ENCODE assay signal across 16 cellular contexts in the genomic region with DNA sequence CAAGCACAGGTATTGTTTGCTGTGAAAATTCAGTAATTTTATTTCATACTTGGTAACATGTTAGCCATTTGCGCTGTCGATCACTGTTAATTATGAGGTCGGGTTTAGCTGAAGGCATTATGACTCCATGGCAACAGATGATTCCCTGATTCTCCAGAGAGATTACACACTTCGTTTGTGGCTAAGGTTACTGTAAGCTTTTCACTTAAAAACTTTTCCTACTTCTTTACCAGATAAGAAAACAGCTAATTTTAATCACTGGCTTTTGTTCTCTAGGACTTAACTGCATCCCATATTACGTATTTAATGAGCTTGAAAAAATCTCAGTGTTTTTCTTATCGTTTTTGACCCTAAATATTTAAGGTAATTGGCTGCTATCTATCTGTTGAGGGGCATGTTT. TPM values are rescaled to one million over a fixed set of nuclear protein-coding genes. Genes with fewer than 3 reads are reported as not detected.
DNase-seq lines count a peak whose midpoint lies in the region; ATAC-seq, FAIRE-seq and TF ChIP-seq lines count a peak whose summit lies in the region.
"Had no signal": no experiment of that assay in that cellular context is flagged by ENCODE, and none has a peak within 500 bp of the region (broad histone marks: within the 10 kb centered on the region; RNA-seq: fewer than 3 reads in every experiment).

No MANE protein-coding gene starts in this region.

- peaks cover 0 to 6% of the 10 kb centered on the region in 2 experiments; a peak in 2 of 5 replicates for H3K4me1 ChIP-seq in K562 (replicated peaks in 1 of 2; ENCODE audit: control insufficient read depth in 2 of 2, insufficient read depth in 2 of 2, low read length in 2 of 2)
- H3K4me1 ChIP-seq in ascending aorta, result peaks cover 10 to 21% of the 10 kb centered on the region in 2 donors
- H3K4me1 ChIP-seq: Caco-2 had no signal

- TF ChIP-seq POLR2A in K562 (conservative IDR thresholded peaks at IDR 0.05), result no peak

- peak overlapping the region; percentile 61 for H3K4me2 ChIP-seq in K562 (ENCODE audit: insufficient read depth, low read length)

- TF ChIP-seq RAD21 in K562 (CRISPR knock-in tag; conservative IDR thresholded peaks at IDR 0.05 in 1 of 2, IDR thresholded peaks at IDR 0.05 in 1 of 2), result no peak

- peaks cover 32% of the 10 kb centered on the region for H3K4me1 Mint-ChIP-seq in nephron

- 12% methylated on average over 6 of the region's 6 CpGs for WGBS in K562 (ENCODE audit: insufficient coverage, low coverage, missing lambda C conversion rate)

- no peaks in the 10 kb centered on the region for H4K20me1 ChIP-seq in K562 (replicated peaks; ENCODE audit: control insufficient read depth, insufficient read depth, low read length)

- H3K36me3 Mint-ChIP-seq in nephron (ENCODE audit: low read depth), result peaks cover 12% of the 10 kb centered on the region

- peaks cover 5% of the 10 kb centered on the region for H3K9me3 Mint-ChIP-seq in nephron
- H3K9me3 Mint-ChIP-seq: activated T-helper 17 cell treated with anti-CD3 and anti-CD28 coated beads, Interleukin-2, amount 50 U/mL, for 72 hours had no signal

- H3K27me3 ChIP-seq in K562 (ENCODE audit: control insufficient read depth in 2 of 2, insufficient read depth in 2 of 2, low read length in 2 of 2), result no peaks in the 10 kb centered on the region
- no peaks in the 10 kb centered on the region for H3K27me3 ChIP-seq in ascending aorta
- H3K27me3 ChIP-seq: stomach had no signal

- in situ Hi-C loops in K562 (cut with MboI), result no loop called here

- peak; percentile 7 for DNase-seq in EL
- DNase-seq in NCI-H1417 treated with DMSO at 0.1 percent for 48 hours (lab: John Stamatoyannopoulos, UW), result peak; percentile 14
- peak in 1 of 4 experiments; percentile 38 for DNase-seq in K562 (ENCODE audit: extremely low read depth in 1 of 4, low spot score in 3 of 4)
- DNase-seq in ascending aorta (ENCODE audit: low spot score in 2 of 2), result no peak
- DNase-seq in epidermal melanocyte (ENCODE audit: insufficient read length, low spot score), result no peak
- no peak for DNase-seq in T-helper 9 cell
- DNase-seq: activated CD4-positive, CD25-positive, alpha-beta regulatory T cell treated with anti-CD3 and anti-CD28 coated beads, Interleukin-2, amount 50 U/mL, for 72 hours; Caco-2; effector CD8-positive, alpha-beta T cell; hippocampal formation; KBM-7; NCI-H446; psoas muscle; stomach had no signal

- no peaks in the 10 kb centered on the region for H3K27me3 Mint-ChIP-seq in nephron (ENCODE audit: low read depth)
- H3K27me3 Mint-ChIP-seq: activated T-helper 17 cell treated with anti-CD3 and anti-CD28 coated beads, Interleukin-2, amount 50 U/mL, for 72 hours had no signal

- ATAC-seq in K562, result no peak
- ATAC-seq: activated T-helper 17 cell treated with anti-CD3 and anti-CD28 coated beads, Interleukin-2, amount 50 U/mL, for 72 hours; psoas muscle had no signal

- H3K27ac ChIP-seq in K562 (ENCODE audit: extremely low read depth, low read depth, low read length) (no peak overlapping the region), ascending aorta (no peak overlapping the region)
- H3K27ac ChIP-seq: psoas muscle, stomach had no signal

- BruUV-seq in K562 (replicated peaks; lab: Mats Ljungman, UMichigan), result no TSS peak

- H3K4me3 ChIP-seq in K562 (peak overlapping the region; percentile 93), ascending aorta (no peak overlapping the region)
- H3K4me3 ChIP-seq: psoas muscle, stomach had no signal

- H3K9ac ChIP-seq in K562 (ENCODE audit: insufficient read depth in 1 of 2, low read depth in 2 of 2, low read length in 2 of 2), result 0 out of 4 replicates have a peak overlapping the region, but pooled peaks of 1 of the 2 experiments have one; percentile 88

- H3K4me3 Mint-ChIP-seq in nephron, result peak overlapping the region; percentile 20 to 44 (median 28)
- H3K4me3 Mint-ChIP-seq: activated T-helper 17 cell treated with anti-CD3 and anti-CD28 coated beads, Interleukin-2, amount 50 U/mL, for 72 hours had no signal

- no peak overlapping the region for H2AFZ ChIP-seq in K562 (ENCODE audit: low read depth, low read length)

- FAIRE-seq in K562 (lab: Jason Lieb, UNC), result no peak

- H3K36me3 ChIP-seq in K562 (ENCODE audit: control insufficient read depth, insufficient read depth, low read length) (peaks cover 6% of the 10 kb centered on the region; the same call in 1 of the 3 replicates), ascending aorta (no peaks in the 10 kb centered on the region)
- H3K36me3 ChIP-seq: stomach had no signal

- H3K27ac Mint-ChIP-seq in nephron, result no peak overlapping the region
- H3K27ac Mint-ChIP-seq: activated T-helper 17 cell treated with anti-CD3 and anti-CD28 coated beads, Interleukin-2, amount 50 U/mL, for 72 hours had no signal

- CTCF ChIA-PET in K562 (lab: Yijun Ruan, JAX; ENCODE audit: low intra/inter-chr PET ratio), result no interaction called here

- H3K9me3 ChIP-seq in K562 (replicated peaks; ENCODE audit: control insufficient read depth, insufficient read depth, low read depth, low read length), result no peaks in the 10 kb centered on the region
- no peaks in the 10 kb centered on the region for H3K9me3 ChIP-seq in ascending aorta
- H3K9me3 ChIP-seq: Caco-2, psoas muscle, stomach had no signal

- TF ChIP-seq CTCF in K562 (IDR thresholded peaks at IDR 0.05 in 2 of 3, conservative IDR thresholded peaks at IDR 0.05 in 1 of 3; ENCODE audit: insufficient read depth in 2 of 3, low read depth in 1 of 3, low read length in 3 of 3), result no peak
- no peak for TF ChIP-seq CTCF in nephron (IDR thresholded peaks at IDR 0.05; ENCODE audit: unreplicated experiment in 3 of 3)
- no peak for TF ChIP-seq CTCF in ascending aorta (IDR thresholded peaks at IDR 0.05)

- peaks cover 93% of the 10 kb centered on the region for H3K79me2 ChIP-seq in K562 (ENCODE audit: control insufficient read depth, insufficient read depth, low read length)

- POLR2A ChIA-PET in K562 (lab: Yijun Ruan, JAX), result interaction anchor here (0.7 kb wide), 1 partner anchor 8 kb away, joined by 3 read pairs; no protein-coding TSS in a partner anchor

- no peak for TF ChIP-seq EP300 in K562 (IDR thresholded peaks at IDR 0.05; ENCODE audit: low read length)

- no peaks in the 10 kb centered on the region for H3K9me1 ChIP-seq in K562 (ENCODE audit: control insufficient read depth, insufficient read depth, low read length)

- intact Hi-C loops in K562 (cut with micrococcal nuclease), result loop anchor here (5.0 kb wide), 1 partner anchor 563 kb away; a partner anchor contains a TSS
- intact Hi-C loops in ascending aorta (cut with DNase I), result loop anchor here (5.0 to 10.0 kb wide), 2 partner anchors 264 to 1223 kb away; no protein-coding TSS in a partner anchor

TF ChIP-seq in K562, 482 proteins besides CTCF, POLR2A, EP300 and RAD21 (continues in another document):
- TF ChIP-seq SMC3 (conservative IDR thresholded peaks at IDR 0.05; ENCODE audit: insufficient read depth, low read depth, low read length) (no peak), XRCC3 (IDR thresholded peaks at IDR 0.05) (no peak), ATF1 (CRISPR knock-in tag; IDR thresholded peaks at IDR 0.05) (no peak), ATF1 (tag; IDR thresholded peaks at IDR 0.05) (peak; percentile 46), TAF15 (IDR thresholded peaks at IDR 0.05; ENCODE audit: low read depth, low read length) (no peak), ETS2 (tag; IDR thresholded peaks at IDR 0.05; ENCODE audit: borderline replicate concordance, poor library complexity, severe bottlenecking) (no peak), NR3C1 (CRISPR knock-in tag; IDR thresholded peaks at IDR 0.05) (no peak)

RNA-seq across cellular contexts. Expression of a gene that starts 2.1 kb away (rescaled TPM):
- 41.1 and 91.5 TPM in 2 replicates for total RNA-seq in K562 (2011; cell fraction: chromatin; rRNA removed; ENCODE audit: low replicate concordance)
- 24.2 and 24.3 TPM in 2 replicates for total RNA-seq in K562 (2011; cell fraction: nucleolus; rRNA removed)
- total RNA-seq in K562 (2011; cell fraction: nucleoplasm; rRNA removed), result 29.5 and 46.9 TPM in 2 replicates
- total RNA-seq in K562 (2014; rRNA removed), result 15.3 and 19.8 TPM in 2 replicates
- total RNA-seq in K562 (2014; rRNA removed; fragmentation: Illumina TruSeq; extraction: Trizol), result 24.5 and 25.6 TPM in 2 replicates
- total RNA-seq in K562 (2015; rRNA removed; fragmentation: Illumina TruSeq; extraction: Trizol), result 19.7 and 21.1 TPM in 2 replicates
- 17.6 and 18.8 TPM in 2 replicates for total RNA-seq in K562 (2021)
- 29.5 and 36.3 TPM in 2 replicates for polyA plus RNA-seq in K562 (2011; rRNA removed)
- polyA plus RNA-seq in K562 (2011; cell fraction: cytosol; rRNA removed), result 6.8 and 10.6 TPM in 2 replicates
- 17.1 and 20.0 TPM in 2 replicates for polyA plus RNA-seq in K562 (2011; cell fraction: nucleus; rRNA removed)
- polyA plus RNA-seq in K562 (2012), result 7.9 and 9.3 TPM in 2 replicates
- polyA plus RNA-seq in K562 (2014; fragmentation: Illumina TruSeq; extraction: Trizol), result 16.0 TPM in 2 replicates
- 1 to 10 TPM; 4.5 to 5.4 TPM for polyA plus RNA-seq in K562 (2014; fragmentation: Nextera tagmentation; extraction: Ambion mirVana)
- polyA plus RNA-seq in K562 (2014; rRNA removed), result 10.4 and 14.3 TPM in 2 replicates
- polyA minus RNA-seq in K562 (2011; rRNA and poly(A)+ RNA removed), result 47.9 and 56.4 TPM in 2 replicates
- polyA minus RNA-seq in K562 (2011; cell fraction: cytosol; rRNA and poly(A)+ RNA removed), result 11.9 and 15.8 TPM in 2 replicates
- 38.5 and 52.8 TPM in 2 replicates for polyA minus RNA-seq in K562 (2011; cell fraction: nucleus; rRNA and poly(A)+ RNA removed)
- total RNA-seq in ascending aorta, result 4.4 TPM

RNA-seq across cellular contexts. Expression of a gene that starts 2.2 kb away (rescaled TPM):
- 23.8 and 34.2 TPM in 2 replicates for total RNA-seq in K562 (2011; cell fraction: chromatin; rRNA removed; ENCODE audit: low replicate concordance)
- 16.7 and 19.2 TPM in 2 replicates for total RNA-seq in K562 (2011; cell fraction: nucleolus; rRNA removed)
- total RNA-seq in K562 (2011; cell fraction: nucleoplasm; rRNA removed), result 29.7 and 45.4 TPM in 2 replicates
- 24.5 and 25.7 TPM in 2 replicates for total RNA-seq in K562 (2014; rRNA removed)
- total RNA-seq in K562 (2014; rRNA removed; fragmentation: Illumina TruSeq; extraction: Trizol), result 26.8 and 28.3 TPM in 2 replicates
- total RNA-seq in K562 (2015; rRNA removed; fragmentation: Illumina TruSeq; extraction: Trizol), result 22.9 and 26.3 TPM in 2 replicates
- 26.2 and 26.7 TPM in 2 replicates for total RNA-seq in K562 (2021)
- polyA plus RNA-seq in K562 (2011; rRNA removed), result 44.3 and 57.1 TPM in 2 replicates
- polyA plus RNA-seq in K562 (2011; cell fraction: cytosol; rRNA removed), result 22.1 and 30.7 TPM in 2 replicates
- polyA plus RNA-seq in K562 (2011; cell fraction: nucleus; rRNA removed), result 48.0 and 49.4 TPM in 2 replicates
- 25.5 and 36.6 TPM in 2 replicates for polyA plus RNA-seq in K562 (2012)
- 51.2 and 63.7 TPM in 2 replicates for polyA plus RNA-seq in K562 (2014; fragmentation: Illumina TruSeq; extraction: Trizol)
- 10 to 100 TPM; 49.7 to 82.9 TPM for polyA plus RNA-seq in K562 (2014; fragmentation: Nextera tagmentation; extraction: Ambion mirVana)
- polyA plus RNA-seq in K562 (2014; rRNA removed), result 41.2 and 42.4 TPM in 2 replicates
- 55.3 and 56.9 TPM in 2 replicates for polyA minus RNA-seq in K562 (2011; rRNA and poly(A)+ RNA removed)
- polyA minus RNA-seq in K562 (2011; cell fraction: cytosol; rRNA and poly(A)+ RNA removed), result 12.7 and 17.6 TPM in 2 replicates
- polyA minus RNA-seq in K562 (2011; cell fraction: nucleus; rRNA and poly(A)+ RNA removed), result 24.5 and 35.4 TPM in 2 replicates
- total RNA-seq in ascending aorta, result 11.5 TPM

Comparison
In these comparisons a context has a peak if more than half of its experiments do, and no peak if none do; other contexts are left out.
1. DNase-seq: peak in EL (single experiment) and NCI-H1417 treated with DMSO at 0.1 percent for 48 hours (single experiment); none in ascending aorta (0 of 2), epidermal melanocyte (single experiment) and T-helper 9 cell (single experiment).